8 cellular contexts compared by ENCODE assay signal in genomic region chr6:33204415-33205171, GRCh38. TPM values are rescaled to one million over a fixed set of nuclear protein-coding genes. Genes with fewer than 3 reads are reported as not detected.
DNase-seq lines count a peak whose midpoint lies in the region; ATAC-seq and TF ChIP-seq lines count a peak whose summit lies in the region.

Gene HSD17B8, plus strand, starts transcription at chr6:33204655. Its CDS starts 14 bp downstream, at chr6:33204669.

- H3K79me2 ChIP-seq in OCI-LY3 (ENCODE audit: low read length), result peaks cover 27% of the 10 kb centered on the region

- peak; percentile 44 for ATAC-seq in GM19438 (IDR thresholded peaks at IDR 0.05; ENCODE audit: low read depth, unreplicated experiment)

- H4K20me1 ChIP-seq in OCI-LY3 (ENCODE audit: insufficient read depth, low read length), result no peaks in the 10 kb centered on the region; the same call in 1 of the 2 replicates

- DNase-seq in activated T-cell treated with anti-CD3 and anti-CD28 coated beads for 24 hours (ENCODE audit: low read depth) (peak; percentile 92), epithelial cell of prostate (ENCODE audit: low read depth, low spot score) (no peak), mucosa of gallbladder (ENCODE audit: low spot score) (peak; percentile 95)
- DNase-seq in stimulated activated CD8-positive, alpha-beta memory T cell treated with anti-CD3 and anti-CD28 coated beads, Interleukin-2, amount 100 ng/mL, for 1 hour (ENCODE audit: low read depth in 2 of 2), result peak; percentile 76 to 87

- TF ChIP-seq CTCF in C4-2B (conservative IDR thresholded peaks at IDR 0.05), result no peak
- TF ChIP-seq CTCF in OCI-LY3 (IDR thresholded peaks at IDR 0.05; ENCODE audit: low read depth, low read length), result no peak

- H3K27me3 ChIP-seq in HUES48 (ENCODE audit: control insufficient read depth, insufficient read depth, low read length) (peaks cover 30% of the 10 kb centered on the region), OCI-LY3 (ENCODE audit: low read depth, low read length) (no peaks in the 10 kb centered on the region)

- peaks cover 24% of the 10 kb centered on the region for H3K36me3 ChIP-seq in HUES48 (ENCODE audit: control insufficient read depth, insufficient read depth, low read length)
- peaks cover 19% of the 10 kb centered on the region for H3K36me3 ChIP-seq in OCI-LY3 (replicated peaks; ENCODE audit: low read depth, low read length)

- H3K4me3 ChIP-seq in HUES48 (ENCODE audit: low read depth, low read length) (peak within 1 kb of the TSS; percentile 90), OCI-LY3 (ENCODE audit: low read length) (peak within 1 kb of the TSS; percentile 99)

- H3K9ac ChIP-seq in HUES48 (ENCODE audit: low read depth, low read length) (peak within 1 kb of the TSS; percentile 50; the same call in 1 of the 2 replicates), OCI-LY3 (ENCODE audit: low read length) (peak within 1 kb of the TSS; percentile 95)

- H3K27ac ChIP-seq in C4-2B, result peak within 1 kb of the TSS; percentile 84
- H3K27ac ChIP-seq in HUES48 (ENCODE audit: low read depth, low read length), result peak within 1 kb of the TSS; percentile 54
- H3K27ac ChIP-seq in OCI-LY3 (ENCODE audit: low read length), result peak within 1 kb of the TSS; percentile 72
- peak within 1 kb of the TSS; percentile 86 for H3K27ac ChIP-seq in epithelial cell of prostate

- peak within 1 kb of the TSS; percentile 71 for H3K4me2 ChIP-seq in OCI-LY3 (ENCODE audit: low read length)

- H3K4me1 ChIP-seq in HUES48 (ENCODE audit: control insufficient read depth, insufficient read depth, low read length) (peaks cover 19% of the 10 kb centered on the region), OCI-LY3 (ENCODE audit: low read length) (peaks cover 26% of the 10 kb centered on the region)

- H3K9me3 ChIP-seq in HUES48 (ENCODE audit: control insufficient read depth, insufficient read depth, low read length) (no peaks in the 10 kb centered on the region), OCI-LY3 (ENCODE audit: insufficient read depth, low read length) (no peaks in the 10 kb centered on the region)

- H2AFZ ChIP-seq in OCI-LY3 (ENCODE audit: low read depth, low read length), result peak within 1 kb of the TSS; percentile 25; the same call in 1 of the 2 replicates

RNA-seq across cellular contexts. Expression of gene HSD17B8, which starts in this region (rescaled TPM):
- 13.6 TPM for total RNA-seq in mucosa of gallbladder
